ENCODE assay signal across 1 cellular context in the genomic region with DNA sequence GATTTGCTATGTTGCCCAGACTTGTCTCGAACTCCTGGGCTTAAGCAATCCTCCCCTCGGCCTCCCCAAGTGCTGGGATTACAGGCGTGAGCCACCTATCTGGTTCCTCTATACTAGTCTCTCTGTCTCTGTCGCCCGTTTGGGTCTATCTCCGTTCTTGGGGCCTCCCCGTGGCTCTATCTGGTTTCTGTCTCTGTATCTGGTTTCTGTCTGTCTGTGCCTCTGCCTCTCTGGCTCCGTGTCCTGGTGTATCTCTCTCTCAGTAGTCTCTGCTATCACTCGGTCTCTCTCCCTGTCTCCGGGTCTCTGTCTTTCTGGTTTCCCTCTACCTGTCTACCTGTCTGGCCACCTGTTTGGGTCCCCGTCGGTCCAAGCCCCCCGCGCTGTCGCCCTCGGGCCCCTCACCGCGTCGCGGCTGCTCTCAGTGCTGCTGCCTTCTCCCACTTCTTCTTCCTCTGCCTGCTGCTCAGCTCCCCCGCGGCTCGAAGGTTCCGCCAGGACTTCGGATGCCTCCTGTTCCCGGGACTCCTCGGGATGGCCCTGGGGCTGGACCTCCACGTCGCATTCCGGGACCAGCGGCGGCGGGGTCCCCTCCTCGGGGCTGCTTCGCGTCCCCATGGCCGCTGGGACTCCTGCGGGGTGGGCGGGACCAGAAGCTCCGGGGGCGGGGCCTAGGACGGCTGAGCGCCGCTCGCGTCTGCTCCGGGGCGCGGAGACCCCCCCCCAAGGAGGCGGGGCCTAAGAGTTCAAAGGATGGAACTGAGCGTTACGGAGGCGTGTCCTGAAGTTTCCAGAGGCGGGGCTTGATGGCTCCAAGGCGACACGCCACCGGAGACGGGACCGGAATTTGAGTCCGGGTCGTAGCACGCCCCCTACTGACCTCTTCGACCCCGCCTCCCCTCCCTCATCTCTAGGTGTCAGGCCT.
A peak's percentile ranks its signal among the peaks of the same experiment; 100 is the strongest.
TF ChIP-seq lines count a peak whose summit lies in the region.

No MANE protein-coding gene starts in this region.

TF ChIP-seq in Ishikawa, 13 proteins besides CTCF, POLR2A, EP300 and RAD21:
- TF ChIP-seq, protein P1, sequence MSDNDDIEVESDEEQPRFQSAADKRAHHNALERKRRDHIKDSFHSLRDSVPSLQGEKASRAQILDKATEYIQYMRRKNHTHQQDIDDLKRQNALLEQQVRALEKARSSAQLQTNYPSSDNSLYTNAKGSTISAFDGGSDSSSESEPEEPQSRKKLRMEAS (IDR thresholded peaks at IDR 0.05) = no peak
- peak; percentile 33; the same call in 1 of the 2 replicates for TF ChIP-seq YY1 (IDR thresholded peaks at IDR 0.05; ENCODE audit: low read depth)
- TF ChIP-seq TAF1 (IDR thresholded peaks at IDR 0.05; ENCODE audit: low read depth) = 0 out of 2 replicates have a peak, but pooled peaks have one; percentile 28
- TF ChIP-seq, protein P2, sequence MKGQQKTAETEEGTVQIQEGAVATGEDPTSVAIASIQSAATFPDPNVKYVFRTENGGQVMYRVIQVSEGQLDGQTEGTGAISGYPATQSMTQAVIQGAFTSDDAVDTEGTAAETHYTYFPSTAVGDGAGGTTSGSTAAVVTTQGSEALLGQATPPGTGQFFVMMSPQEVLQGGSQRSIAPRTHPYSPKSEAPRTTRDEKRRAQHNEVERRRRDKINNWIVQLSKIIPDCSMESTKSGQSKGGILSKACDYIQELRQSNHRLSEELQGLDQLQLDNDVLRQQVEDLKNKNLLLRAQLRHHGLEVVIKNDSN (IDR thresholded peaks at IDR 0.05) = no peak
- TF ChIP-seq TCF12 (IDR thresholded peaks at IDR 0.05; ENCODE audit: low read depth) = no peak
- TF ChIP-seq, protein P3, sequence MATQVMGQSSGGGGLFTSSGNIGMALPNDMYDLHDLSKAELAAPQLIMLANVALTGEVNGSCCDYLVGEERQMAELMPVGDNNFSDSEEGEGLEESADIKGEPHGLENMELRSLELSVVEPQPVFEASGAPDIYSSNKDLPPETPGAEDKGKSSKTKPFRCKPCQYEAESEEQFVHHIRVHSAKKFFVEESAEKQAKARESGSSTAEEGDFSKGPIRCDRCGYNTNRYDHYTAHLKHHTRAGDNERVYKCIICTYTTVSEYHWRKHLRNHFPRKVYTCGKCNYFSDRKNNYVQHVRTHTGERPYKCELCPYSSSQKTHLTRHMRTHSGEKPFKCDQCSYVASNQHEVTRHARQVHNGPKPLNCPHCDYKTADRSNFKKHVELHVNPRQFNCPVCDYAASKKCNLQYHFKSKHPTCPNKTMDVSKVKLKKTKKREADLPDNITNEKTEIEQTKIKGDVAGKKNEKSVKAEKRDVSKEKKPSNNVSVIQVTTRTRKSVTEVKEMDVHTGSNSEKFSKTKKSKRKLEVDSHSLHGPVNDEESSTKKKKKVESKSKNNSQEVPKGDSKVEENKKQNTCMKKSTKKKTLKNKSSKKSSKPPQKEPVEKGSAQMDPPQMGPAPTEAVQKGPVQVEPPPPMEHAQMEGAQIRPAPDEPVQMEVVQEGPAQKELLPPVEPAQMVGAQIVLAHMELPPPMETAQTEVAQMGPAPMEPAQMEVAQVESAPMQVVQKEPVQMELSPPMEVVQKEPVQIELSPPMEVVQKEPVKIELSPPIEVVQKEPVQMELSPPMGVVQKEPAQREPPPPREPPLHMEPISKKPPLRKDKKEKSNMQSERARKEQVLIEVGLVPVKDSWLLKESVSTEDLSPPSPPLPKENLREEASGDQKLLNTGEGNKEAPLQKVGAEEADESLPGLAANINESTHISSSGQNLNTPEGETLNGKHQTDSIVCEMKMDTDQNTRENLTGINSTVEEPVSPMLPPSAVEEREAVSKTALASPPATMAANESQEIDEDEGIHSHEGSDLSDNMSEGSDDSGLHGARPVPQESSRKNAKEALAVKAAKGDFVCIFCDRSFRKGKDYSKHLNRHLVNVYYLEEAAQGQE (IDR thresholded peaks at IDR 0.05; ENCODE audit: low read depth) = no peak
- TF ChIP-seq TEAD4 (IDR thresholded peaks at IDR 0.05) = no peak
- no peak for TF ChIP-seq NFIC (IDR thresholded peaks at IDR 0.05)
- TF ChIP-seq CEBPB (IDR thresholded peaks at IDR 0.05) = no peak
- TF ChIP-seq FOXM1 (IDR thresholded peaks at IDR 0.05; ENCODE audit: borderline replicate concordance, low read depth) = no peak
- peak; percentile 94; the same call in 1 of the 2 replicates for TF ChIP-seq ZBTB7A (IDR thresholded peaks at IDR 0.05; ENCODE audit: low read depth)
- TF ChIP-seq CREB1 (IDR thresholded peaks at IDR 0.05; ENCODE audit: low read depth) = no peak
- TF ChIP-seq EGR1 (IDR thresholded peaks at IDR 0.05) = no peak
